In genomic region chr1:177246710-177247588, GRCh38 we compare ENCODE assay signal across 17 cellular contexts.
DNase-seq lines count a peak whose midpoint lies in the region; TF ChIP-seq lines count a peak whose summit lies in the region.
"Had no signal": no experiment of that assay in that cellular context is flagged by ENCODE, and none has a peak within 500 bp of the region (broad histone marks: within the 10 kb centered on the region; RNA-seq: fewer than 3 reads in every experiment).

No MANE protein-coding gene starts in this region.

- POLR2A ChIA-PET in CD8-positive, alpha-beta memory T cell (lab: Charles Lee): interaction anchor here (0.6 kb wide), 1 partner anchor 8 kb away, joined by 4 read pairs; no protein-coding TSS in a partner anchor

- peak overlapping the region; percentile 72 for H3K27ac Mint-ChIP-seq in chondrocyte (ENCODE audit: unreplicated experiment)
- no peak overlapping the region for H3K27ac Mint-ChIP-seq in CD8-positive, alpha-beta memory T cell
- H3K27ac Mint-ChIP-seq: activated CD4-positive, alpha-beta T cell treated with anti-CD3 and anti-CD28 coated beads, Interleukin-2, amount 10 ng/mL, durations not matched to agents 24 days and 14 days had no signal

- peaks cover 24% of the 10 kb centered on the region for H3K4me1 Mint-ChIP-seq in chondrocyte (ENCODE audit: low read depth)
- no peaks in the 10 kb centered on the region for H3K4me1 Mint-ChIP-seq in CD8-positive, alpha-beta memory T cell
- H3K4me1 Mint-ChIP-seq: activated CD4-positive, alpha-beta T cell treated with anti-CD3 and anti-CD28 coated beads, Interleukin-2, amount 10 ng/mL, durations not matched to agents 24 days and 14 days had no signal

- WGBS in liver: 91% methylated on average over 4 of the region's 4 CpGs

- no peak for TF ChIP-seq RAD21 in liver (IDR thresholded peaks at IDR 0.05)

- no peak overlapping the region for H3K4me3 Mint-ChIP-seq in chondrocyte (ENCODE audit: unreplicated experiment)
- no peak overlapping the region for H3K4me3 Mint-ChIP-seq in CD8-positive, alpha-beta memory T cell
- H3K4me3 Mint-ChIP-seq: activated CD4-positive, alpha-beta T cell treated with anti-CD3 and anti-CD28 coated beads, Interleukin-2, amount 10 ng/mL, durations not matched to agents 24 days and 14 days had no signal

- H3K27me3 ChIP-seq in adipocyte (replicated peaks; ENCODE audit: control insufficient read depth, insufficient read depth, low read length) (no peaks in the 10 kb centered on the region), liver (ENCODE audit: control insufficient read depth in 4 of 4, insufficient read depth in 4 of 4, low read length in 3 of 4) (no peaks in the 10 kb centered on the region)
- no peaks in the 10 kb centered on the region for H3K27me3 ChIP-seq in CD8-positive, alpha-beta memory T cell (ENCODE audit: insufficient read depth, low read length, poor library complexity, severe bottlenecking)
- H3K27me3 ChIP-seq: neutrophil had no signal

- no peak for TF ChIP-seq CTCF in chondrocyte (IDR thresholded peaks at IDR 0.05)
- TF ChIP-seq CTCF in liver (IDR thresholded peaks at IDR 0.05; ENCODE audit: low read depth, low read length, missing input control): no peak

- H3K36me3 Mint-ChIP-seq in chondrocyte (ENCODE audit: low read depth): no peaks in the 10 kb centered on the region
- no peaks in the 10 kb centered on the region for H3K36me3 Mint-ChIP-seq in CD8-positive, alpha-beta memory T cell

- H3K4me3 ChIP-seq in adipocyte (ENCODE audit: low read length) (no peak overlapping the region), liver (ENCODE audit: low read depth in 1 of 3, low read length in 3 of 3) (no peak overlapping the region)
- no peak overlapping the region for H3K4me3 ChIP-seq in CD8-positive, alpha-beta memory T cell (ENCODE audit: low read length)

- no peaks in the 10 kb centered on the region for H3K36me3 ChIP-seq in adipocyte (ENCODE audit: control insufficient read depth, insufficient read depth, low read length, severe bottlenecking)
- H3K36me3 ChIP-seq in liver (ENCODE audit: control insufficient read depth in 4 of 4, insufficient read depth in 3 of 4, low read depth in 1 of 4, low read length in 3 of 4): no peaks in the 10 kb centered on the region
- no peaks in the 10 kb centered on the region for H3K36me3 ChIP-seq in CD8-positive, alpha-beta memory T cell (ENCODE audit: insufficient read depth, low read length)
- H3K36me3 ChIP-seq: neutrophil had no signal

- DNase-seq in adipocyte (ENCODE audit: low read depth) (peak; percentile 13), chondrocyte (ENCODE audit: low spot score) (no peak), SKM-1 (lab: John Stamatoyannopoulos, UW; ENCODE audit: unreplicated experiment) (no peak)
- no peak for DNase-seq in CD8-positive, alpha-beta memory T cell
- no peak for DNase-seq in central memory CD4-positive, alpha-beta T cell
- DNase-seq: activated CD4-positive, alpha-beta T cell treated with anti-CD3 and anti-CD28 coated beads, Interleukin-2, amount 10 ng/mL, durations not matched to agents 24 days and 14 days; activated CD8-positive, alpha-beta memory T cell treated with anti-CD3 and anti-CD28 coated beads, Interleukin-2, amount 50 U/mL, for 4 hours; activated effector memory CD4-positive, alpha-beta T cell treated with Interleukin-2 at 50 U/mL for 16 hours; amniotic stem cell; Caco-2; left cardiac atrium; NCI-H69; retina; stimulated activated naive CD4-positive, alpha-beta T cell had no signal

- H3K27ac ChIP-seq in liver (ENCODE audit: low read depth in 1 of 2, low read length in 2 of 2) (no peak overlapping the region), temporal lobe (ENCODE audit: low read depth, low read length) (peak overlapping the region; percentile 36)
- no peak overlapping the region for H3K27ac ChIP-seq in CD8-positive, alpha-beta memory T cell (ENCODE audit: low read depth, low read length)
- H3K27ac ChIP-seq: neutrophil had no signal

- no peaks in the 10 kb centered on the region for H3K9me3 ChIP-seq in adipocyte (ENCODE audit: control insufficient read depth, low read length)
- no peaks in the 10 kb centered on the region for H3K9me3 ChIP-seq in liver (ENCODE audit: control insufficient read depth in 4 of 4, low read length in 3 of 4)
- H3K9me3 ChIP-seq in CD8-positive, alpha-beta memory T cell (ENCODE audit: low read length): no peaks in the 10 kb centered on the region
- H3K9me3 ChIP-seq: Caco-2, neutrophil had no signal

- H3K9ac ChIP-seq in adipocyte (ENCODE audit: low read length) (no peak overlapping the region), liver (ENCODE audit: low read depth in 1 of 2, low read length in 2 of 2) (no peak overlapping the region)

- H3K4me1 ChIP-seq in adipocyte (ENCODE audit: control insufficient read depth, insufficient read depth, low read length) (peaks cover 11% of the 10 kb centered on the region), liver (ENCODE audit: control insufficient read depth in 4 of 4, insufficient read depth in 4 of 4, low read length in 3 of 4) (no peaks in the 10 kb centered on the region)
- H3K4me1 ChIP-seq in CD8-positive, alpha-beta memory T cell (ENCODE audit: insufficient read depth, low read length): no peaks in the 10 kb centered on the region
- H3K4me1 ChIP-seq: Caco-2 had no signal

- peaks cover 17% of the 10 kb centered on the region for H3K27me3 Mint-ChIP-seq in chondrocyte (ENCODE audit: low read depth)
- H3K27me3 Mint-ChIP-seq in CD8-positive, alpha-beta memory T cell: no peaks in the 10 kb centered on the region
- H3K27me3 Mint-ChIP-seq: activated CD4-positive, alpha-beta T cell treated with anti-CD3 and anti-CD28 coated beads, Interleukin-2, amount 10 ng/mL, durations not matched to agents 24 days and 14 days had no signal

- H3K9me3 Mint-ChIP-seq in chondrocyte (ENCODE audit: low read depth): no peaks in the 10 kb centered on the region
- peaks cover 0 to 10% (median 3%) of the 10 kb centered on the region in 5 donors for H3K9me3 Mint-ChIP-seq in CD8-positive, alpha-beta memory T cell
- H3K9me3 Mint-ChIP-seq: activated CD4-positive, alpha-beta T cell treated with anti-CD3 and anti-CD28 coated beads, Interleukin-2, amount 10 ng/mL, durations not matched to agents 24 days and 14 days had no signal

- CTCF ChIA-PET in CD8-positive, alpha-beta memory T cell (lab: Charles Lee): no interaction called here

TF ChIP-seq in liver, 16 proteins besides CTCF, POLR2A, EP300 and RAD21:
- TF ChIP-seq NR2F2 (IDR thresholded peaks at IDR 0.05) (peak; percentile 69), RXRA (IDR thresholded peaks at IDR 0.05) (peak in 1 of 2 donors; percentile 19), JUND (IDR thresholded peaks at IDR 0.05) (no peak)
